8 cellular contexts compared by ENCODE assay signal in genomic region chr15:43376017-43376705, GRCh38. TPM values are rescaled to one million over a fixed set of nuclear protein-coding genes. Genes with fewer than 3 reads are reported as not detected.
A peak's percentile ranks its signal among the peaks of the same experiment; 100 is the strongest.
DNase-seq lines count a peak whose midpoint lies in the region; ATAC-seq and FAIRE-seq lines count a peak whose summit lies in the region.

No MANE protein-coding gene starts in this region.

- ATAC-seq in HG03039 (IDR thresholded peaks at IDR 0.05; ENCODE audit: unreplicated experiment): no peak
- no peak for ATAC-seq in HG03378 (IDR thresholded peaks at IDR 0.05; ENCODE audit: unreplicated experiment)

- no peak for FAIRE-seq in frontal cortex (lab: Jason Lieb, UNC)

- DNase-seq in COLO668 (lab: John Stamatoyannopoulos, UW; ENCODE audit: unreplicated experiment) (peak; percentile 49), H7 (peak; percentile 69), SKM-1 (lab: John Stamatoyannopoulos, UW; ENCODE audit: unreplicated experiment) (peak; percentile 16), cerebellar cortex (ENCODE audit: low spot score) (peak; percentile 36), myocyte (ENCODE audit: low read depth) (peak; percentile 25), frontal cortex (ENCODE audit: low spot score in 2 of 2) (no peak)

- peaks cover 4% of the 10 kb centered on the region for H3K36me3 ChIP-seq in H7 (replicated peaks; ENCODE audit: control insufficient read depth, insufficient read depth, low read length)

- no peaks in the 10 kb centered on the region for H3K27me3 ChIP-seq in H7 (ENCODE audit: control insufficient read depth, insufficient read depth, low read length)

- no peak overlapping the region for H3K4me3 ChIP-seq in H7 (ENCODE audit: insufficient read depth, low read depth, low read length)

RNA-seq across cellular contexts. Expression of gene TUBGCP4, which starts 5.3 kb away (rescaled TPM):
- total RNA-seq in H7 (2014; rRNA removed; shearing (Covaris generic)): 15.5 and 19.1 TPM in 2 replicates
- 8.2 and 11.7 TPM in 2 replicates for total RNA-seq in myocyte
- 8.9 TPM for polyA plus RNA-seq in myocyte (2012)
- total RNA-seq in frontal cortex: 22.8 TPM

RNA-seq across cellular contexts. Expression of gene ZSCAN29, which starts 5.3 kb away (rescaled TPM):
- total RNA-seq in H7 (2014; rRNA removed; shearing (Covaris generic)): 34.5 and 38.0 TPM in 2 replicates
- total RNA-seq in myocyte (22.7 and 26.2 TPM in 2 replicates), frontal cortex (38.3 TPM)
- polyA plus RNA-seq in myocyte (2012): 10.6 TPM

RNA-seq across cellular contexts. Expression of gene LCMT2, which starts 45.8 kb away (rescaled TPM):
- 5.8 and 10.3 TPM in 2 replicates for total RNA-seq in H7 (2014; rRNA removed; shearing (Covaris generic))
- total RNA-seq in myocyte (4.5 and 7.1 TPM in 2 replicates), frontal cortex (17.5 TPM)
- 6.8 TPM for polyA plus RNA-seq in myocyte (2012)

Comparison
In these comparisons a context has a peak if more than half of its experiments do, and no peak if none do; other contexts are left out.
1. DNase-seq: peak in COLO668 (single experiment), H7 (single experiment), SKM-1 (single experiment), cerebellar cortex (single experiment) and myocyte (single experiment); none in frontal cortex (0 of 2).